ENCODE assay signal across 10 cellular contexts in the genomic region with DNA sequence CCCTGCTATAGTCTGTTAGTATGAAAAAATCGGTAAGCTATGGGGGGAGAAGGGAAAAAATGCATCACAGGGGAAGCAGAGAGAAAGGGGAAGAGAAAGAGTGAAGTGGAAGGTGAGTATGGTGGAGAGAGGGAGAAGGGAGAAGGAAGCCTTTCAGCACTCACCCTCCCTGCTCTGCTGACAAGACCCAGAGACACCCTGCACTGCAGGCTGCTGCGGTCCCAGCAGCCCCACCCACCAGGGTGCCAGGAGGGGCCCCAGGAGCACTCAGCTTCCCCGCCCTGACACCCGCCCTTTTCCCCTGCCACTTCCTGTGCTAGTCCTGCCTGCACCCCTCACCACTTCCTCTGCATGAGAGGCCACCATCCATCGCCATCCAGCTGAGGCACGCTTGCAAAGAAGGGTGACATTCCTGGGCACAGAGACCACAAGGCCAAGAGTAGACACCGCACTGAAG. TPM values are rescaled to one million over a fixed set of nuclear protein-coding genes. Genes with fewer than 3 reads are reported as not detected.
A peak's percentile ranks its signal among the peaks of the same experiment; 100 is the strongest.
DNase-seq lines count a peak whose midpoint lies in the region; ATAC-seq and TF ChIP-seq lines count a peak whose summit lies in the region.
"Had no signal": no experiment of that assay in that cellular context is flagged by ENCODE, and none has a peak within 500 bp of the region (broad histone marks: within the 10 kb centered on the region; RNA-seq: fewer than 3 reads in every experiment).

No MANE protein-coding gene starts in this region.

- H3K36me3 Mint-ChIP-seq in natural killer cell, result no peaks in the 10 kb centered on the region

- H3K27ac Mint-ChIP-seq in natural killer cell, result peak overlapping the region; percentile 97 to 98

- H3K4me1 Mint-ChIP-seq in natural killer cell, result peaks cover 94 to 97% of the 10 kb centered on the region in 2 donors

- DNase-seq in SIG-M5 treated with dmso at 0.1 percent for 504 hours (lab: John Stamatoyannopoulos, UW; ENCODE audit: unreplicated experiment) (peak; percentile 98), natural killer cell (peak; percentile 73), tibial artery (peak; percentile 61 to 72), NCI-H345 treated with DMSO at 0.1 percent for 48 hours (lab: John Stamatoyannopoulos, UW; ENCODE audit: unreplicated experiment) (no peak), iPS-NIHi7 (ENCODE audit: extremely low spot score) (no peak)
- peak; percentile 88 for DNase-seq in activated naive CD4-positive, alpha-beta T cell treated with Interleukin-2 at 50 U/mL for 16 hours

- no peak overlapping the region for H3K27ac ChIP-seq in tibial artery
- H3K27ac ChIP-seq: SK-N-MC had no signal

- H3K9me3 Mint-ChIP-seq in natural killer cell, result no peaks in the 10 kb centered on the region
- H3K9me3 Mint-ChIP-seq: nephron had no signal

- no peaks in the 10 kb centered on the region for H3K27me3 Mint-ChIP-seq in natural killer cell (ENCODE audit: low read depth in 2 of 2)

- intact Hi-C loops in natural killer cell (cut with micrococcal nuclease), result loop anchor here (1.0 to 5.0 kb wide), 4 partner anchors 10 to 592 kb away; no protein-coding TSS in a partner anchor
- intact Hi-C loops in tibial artery (cut with DNase I; ENCODE audit: low total_unique reads), result no loop called here

- H3K4me3 Mint-ChIP-seq in natural killer cell, result peak overlapping the region; percentile 90

- H3K9me3 ChIP-seq in tibial artery, result no peaks in the 10 kb centered on the region

- no peaks in the 10 kb centered on the region for H3K36me3 ChIP-seq in tibial artery

- TF ChIP-seq CTCF in natural killer cell (IDR thresholded peaks at IDR 0.05), result no peak
- no peak for TF ChIP-seq CTCF in tibial artery (IDR thresholded peaks at IDR 0.05)

- no peak overlapping the region for H3K4me3 ChIP-seq in tibial artery
- H3K4me3 ChIP-seq: SK-N-MC had no signal

- peak; percentile 72 for ATAC-seq in GM18867 (IDR thresholded peaks at IDR 0.05; ENCODE audit: unreplicated experiment)
- peak; percentile 42 for ATAC-seq in HG02981 (IDR thresholded peaks at IDR 0.05; ENCODE audit: unreplicated experiment)
- ATAC-seq in natural killer cell, result peak; percentile 48 to 77 (median 70)

- no peaks in the 10 kb centered on the region for H3K27me3 ChIP-seq in tibial artery

- peaks cover 0 to 14% (median 2%) of the 10 kb centered on the region in 4 donors for H3K4me1 ChIP-seq in tibial artery

RNA-seq across cellular contexts. Expression of gene STK10, which starts 12.7 kb away (rescaled TPM):
- total RNA-seq in natural killer cell, result 100 to 1,000 TPM; 705 to 879 (median 783) TPM

RNA-seq across cellular contexts. Expression of gene EFCAB9, which starts 18.7 kb away (rescaled TPM):
- total RNA-seq in natural killer cell, result not detected

Comparison
In these comparisons a context has a peak if more than half of its experiments do, and no peak if none do; other contexts are left out.
1. DNase-seq: peak in SIG-M5 treated with dmso at 0.1 percent for 504 hours (single experiment), activated naive CD4-positive, alpha-beta T cell treated with Interleukin-2 at 50 U/mL for 16 hours (single experiment), natural killer cell (single experiment) and tibial artery (2 of 2); none in NCI-H345 treated with DMSO at 0.1 percent for 48 hours (single experiment) and iPS-NIHi7 (single experiment).
2. Peak in every context shown above with its lines, with median percentiles within 50 percentile points of each other: ATAC-seq.